Comparison of ENCODE assay signal across 23 cellular contexts in genomic region chr1:150024156-150024555, GRCh38.
"Had no signal": no experiment of that assay in that cellular context is flagged by ENCODE, and none has a peak within 500 bp of the region (broad histone marks: within the 10 kb centered on the region; RNA-seq: fewer than 3 reads in every experiment).

No MANE protein-coding gene starts in this region.

- H3K4me1 ChIP-seq: sigmoid colon, testis, upper lobe of right lung, vagina had no signal

- H3K4me3 ChIP-seq: pancreas, psoas muscle, right lobe of liver, sigmoid colon, stomach, testis, tibial artery, transverse colon, upper lobe of right lung, vagina had no signal

- H3K36me3 ChIP-seq: neutrophil, pancreas, right lobe of liver, sigmoid colon, stomach, tibial artery, transverse colon, upper lobe of right lung, vagina had no signal

- H3K27me3 ChIP-seq: pancreas, right lobe of liver, sigmoid colon, stomach, testis, tibial artery, transverse colon, upper lobe of right lung, vagina had no signal

- DNase-seq: naive thymus-derived CD8-positive, alpha-beta T cell; nephron progenitor cell; nucleus accumbens; pancreas; posterior cingulate gyrus; psoas muscle; right cardiac atrium; right lobe of liver; sigmoid colon; small intestine; stimulated activated CD4-positive, alpha-beta T cell treated with anti-CD3 and anti-CD28 coated beads, Interleukin-15, amount 100 ng/mL, for 24 hours; stimulated activated CD4-positive, alpha-beta T cell treated with anti-CD3 and anti-CD28 coated beads, Interleukin-2, amount 100 ng/mL, for 24 hours; stimulated activated CD4-positive, alpha-beta T cell treated with anti-CD3 and anti-CD28 coated beads, Interleukin-2, amount 100 ng/mL, for 48 hours; stimulated activated CD4-positive, alpha-beta T cell treated with anti-CD3 and anti-CD28 coated beads, Interleukin-4, amount 100 ng/mL, for 24 hours; stimulated activated naive B cell treated with anti-CD40 and anti-IgM and Interleukin-4, amounts not matched to agents 10 μg/mL and 1 μg/mL and 100 μg/mL, for 72 hours; stimulated activated naive CD4-positive, alpha-beta T cell treated with Interleukin-2 at 50 U/mL for 16 hours; stomach; testis; tibial artery; transverse colon; upper lobe of right lung had no signal

- H3K9me3 ChIP-seq: neutrophil, pancreas, psoas muscle, right lobe of liver, sigmoid colon, stomach, testis, tibial artery, transverse colon, upper lobe of right lung, vagina had no signal

- H3K27ac ChIP-seq: neutrophil, pancreas, psoas muscle, right lobe of liver, sigmoid colon, stomach, tibial artery, transverse colon, upper lobe of right lung, vagina had no signal
